In genomic region chr1:230108580-230108979, GRCh38 we compare ENCODE assay signal across 1 cellular context.
TF ChIP-seq lines count a peak whose summit lies in the region.

No MANE protein-coding gene starts in this region.

TF ChIP-seq in IMR-90, 13 proteins besides CTCF, POLR2A, EP300 and RAD21:
- TF ChIP-seq RFX5 (IDR thresholded peaks at IDR 0.05; ENCODE audit: low read depth, low read length) (no peak), MXI1 (IDR thresholded peaks at IDR 0.05; ENCODE audit: borderline replicate concordance, low read depth, low read length) (no peak), CEBPB (IDR thresholded peaks at IDR 0.05; ENCODE audit: low read depth, low read length) (no peak), NFE2L2 (IDR thresholded peaks at IDR 0.05; ENCODE audit: low read depth, low read length) (no peak), BHLHE40 (IDR thresholded peaks at IDR 0.05; ENCODE audit: low read depth, low read length) (no peak), SMC3 (IDR thresholded peaks at IDR 0.05; ENCODE audit: low read depth, low read length) (no peak), CHD1 (IDR thresholded peaks at IDR 0.05; ENCODE audit: low read depth, low read length) (no peak), RCOR1 (IDR thresholded peaks at IDR 0.05; ENCODE audit: insufficient replicate concordance, low read length) (no peak), MAZ (IDR thresholded peaks at IDR 0.05; ENCODE audit: borderline replicate concordance, low read depth, low read length) (no peak), USF2 (IDR thresholded peaks at IDR 0.05; ENCODE audit: low read depth, low read length) (no peak), MAFK (IDR thresholded peaks at IDR 0.05; ENCODE audit: low read depth, low read length) (no peak), FOS (IDR thresholded peaks at IDR 0.05; ENCODE audit: low read depth, low read length) (no peak)
- TF ChIP-seq, protein P1, sequence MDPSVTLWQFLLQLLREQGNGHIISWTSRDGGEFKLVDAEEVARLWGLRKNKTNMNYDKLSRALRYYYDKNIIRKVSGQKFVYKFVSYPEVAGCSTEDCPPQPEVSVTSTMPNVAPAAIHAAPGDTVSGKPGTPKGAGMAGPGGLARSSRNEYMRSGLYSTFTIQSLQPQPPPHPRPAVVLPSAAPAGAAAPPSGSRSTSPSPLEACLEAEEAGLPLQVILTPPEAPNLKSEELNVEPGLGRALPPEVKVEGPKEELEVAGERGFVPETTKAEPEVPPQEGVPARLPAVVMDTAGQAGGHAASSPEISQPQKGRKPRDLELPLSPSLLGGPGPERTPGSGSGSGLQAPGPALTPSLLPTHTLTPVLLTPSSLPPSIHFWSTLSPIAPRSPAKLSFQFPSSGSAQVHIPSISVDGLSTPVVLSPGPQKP (IDR thresholded peaks at IDR 0.05; ENCODE audit: borderline replicate concordance, low read depth, low read length): no peak
